In the genomic region with DNA sequence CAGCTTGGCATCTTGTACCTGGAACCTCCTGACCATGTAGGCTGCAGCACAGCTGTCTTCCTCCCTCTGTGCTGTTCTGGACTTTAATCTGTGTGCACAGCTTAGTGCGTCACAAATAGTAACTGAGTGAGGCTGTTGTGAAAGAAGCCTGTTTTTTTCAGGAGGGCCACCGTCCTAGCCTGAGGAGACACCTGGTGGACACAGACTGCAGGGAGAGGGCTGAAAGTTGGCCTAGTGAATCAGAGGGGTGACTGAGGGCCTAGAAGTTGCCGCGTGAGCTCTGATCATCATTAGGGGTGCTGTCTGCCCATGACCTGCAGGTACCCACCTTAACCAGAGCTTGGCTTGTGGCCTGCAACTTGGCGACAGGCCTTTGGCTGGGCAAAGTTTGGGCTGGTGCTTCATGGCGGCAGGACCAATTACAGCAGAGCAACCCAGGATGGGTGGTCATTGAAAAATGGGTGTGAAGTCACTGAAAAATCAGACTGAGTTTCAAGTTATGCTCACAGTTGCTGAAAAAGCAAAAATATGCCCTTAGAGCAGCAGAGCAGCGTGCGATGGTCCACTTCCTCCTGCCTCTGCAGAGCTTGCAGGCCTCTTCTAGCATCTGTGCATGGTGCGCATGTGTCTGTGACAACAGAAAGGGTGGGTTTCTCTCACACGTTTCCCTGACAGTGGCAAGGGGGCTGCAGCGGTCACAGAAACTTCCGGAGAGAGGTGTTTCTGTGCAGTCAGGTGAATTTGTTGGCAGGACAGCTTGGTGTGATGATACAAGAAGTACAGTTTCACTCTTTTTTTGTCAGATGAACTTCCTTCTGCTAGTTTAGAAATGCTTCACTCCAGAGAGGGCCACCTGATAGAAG, we compare ENCODE assay signal across 9 cellular contexts.
A peak's percentile ranks its signal among the peaks of the same experiment; 100 is the strongest.
DNase-seq lines count a peak whose midpoint lies in the region; ATAC-seq, FAIRE-seq and TF ChIP-seq lines count a peak whose summit lies in the region.
"Had no signal": no experiment of that assay in that cellular context is flagged by ENCODE, and none has a peak within 500 bp of the region (broad histone marks: within the 10 kb centered on the region; RNA-seq: fewer than 3 reads in every experiment).

No MANE protein-coding gene starts in this region.

- FAIRE-seq in urothelium cell line (lab: Jason Lieb, UNC): no peak

- no peak overlapping the region for H3K4me3 Mint-ChIP-seq in stimulated activated effector memory CD8-positive, alpha-beta T cell treated with anti-CD3 and anti-CD28 coated beads, Interleukin-12 subunit alpha, Interleukin-12 subunit beta, amount 100 ng/mL, for 72 hours

- H3K9me3 Mint-ChIP-seq in stimulated activated effector memory CD8-positive, alpha-beta T cell treated with anti-CD3 and anti-CD28 coated beads, Interleukin-12 subunit alpha, Interleukin-12 subunit beta, amount 100 ng/mL, for 72 hours: no peaks in the 10 kb centered on the region

- H3K9me3 ChIP-seq in WERI-Rb-1 (ENCODE audit: severe bottlenecking): no peaks in the 10 kb centered on the region

- no peaks in the 10 kb centered on the region for H3K36me3 ChIP-seq in WERI-Rb-1

- ATAC-seq in GM19043 (IDR thresholded peaks at IDR 0.05; ENCODE audit: low read depth, unreplicated experiment): peak; percentile 76
- ATAC-seq in HG02884 (IDR thresholded peaks at IDR 0.05; ENCODE audit: unreplicated experiment): peak; percentile 65
- ATAC-seq in stimulated activated effector memory CD8-positive, alpha-beta T cell treated with anti-CD3 and anti-CD28 coated beads, Interleukin-12 subunit alpha, Interleukin-12 subunit beta, amount 100 ng/mL, for 72 hours: peak; percentile 4

- DNase-seq in WERI-Rb-1 (peak; percentile 53), NCI-H226 (no peak), SW480 (ENCODE audit: low spot score) (no peak), urothelium cell line (ENCODE audit: low spot score) (no peak), AG20443 (ENCODE audit: low spot score) (no peak)
- DNase-seq in stimulated activated effector memory CD8-positive, alpha-beta T cell treated with anti-CD3 and anti-CD28 coated beads, Interleukin-12 subunit alpha, Interleukin-12 subunit beta, amount 100 ng/mL, for 72 hours (ENCODE audit: low spot score in 2 of 2): no peak
- DNase-seq: IMR-90 had no signal

- peaks cover 8% of the 10 kb centered on the region for H3K27me3 ChIP-seq in WERI-Rb-1 (ENCODE audit: insufficient read depth, low read depth, severe bottlenecking)

- peak; percentile 64 for TF ChIP-seq CTCF in WERI-Rb-1 (IDR thresholded peaks at IDR 0.05; ENCODE audit: low read depth, low read length)

- H3K36me3 Mint-ChIP-seq in stimulated activated effector memory CD8-positive, alpha-beta T cell treated with anti-CD3 and anti-CD28 coated beads, Interleukin-12 subunit alpha, Interleukin-12 subunit beta, amount 100 ng/mL, for 72 hours: peaks cover 8% of the 10 kb centered on the region

- peak overlapping the region; percentile 32 for H3K27ac Mint-ChIP-seq in stimulated activated effector memory CD8-positive, alpha-beta T cell treated with anti-CD3 and anti-CD28 coated beads, Interleukin-12 subunit alpha, Interleukin-12 subunit beta, amount 100 ng/mL, for 72 hours

- H3K27ac ChIP-seq in WERI-Rb-1: no peak overlapping the region

- H3K4me3 ChIP-seq in WERI-Rb-1 (ENCODE audit: low read depth, low read length): no peak overlapping the region

- peaks cover 14% of the 10 kb centered on the region for H3K4me1 Mint-ChIP-seq in stimulated activated effector memory CD8-positive, alpha-beta T cell treated with anti-CD3 and anti-CD28 coated beads, Interleukin-12 subunit alpha, Interleukin-12 subunit beta, amount 100 ng/mL, for 72 hours

Comparison
In these comparisons a context has a peak if more than half of its experiments do, and no peak if none do; other contexts are left out.
1. ATAC-seq: peak in every context shown above with its lines; median percentile 76 in GM19043; 65 in HG02884; 4 in stimulated activated effector memory CD8-positive, alpha-beta T cell treated with anti-CD3 and anti-CD28 coated beads, Interleukin-12 subunit alpha, Interleukin-12 subunit beta, amount 100 ng/mL, for 72 hours.